In genomic region chr19:20999731-21000352, GRCh38 we compare ENCODE assay signal across 8 cellular contexts. TPM values are rescaled to one million over a fixed set of nuclear protein-coding genes. Genes with fewer than 3 reads are reported as not detected.
DNase-seq lines count a peak whose midpoint lies in the region; ATAC-seq, FAIRE-seq and TF ChIP-seq lines count a peak whose summit lies in the region.

No MANE protein-coding gene starts in this region.

- ATAC-seq in HG02571 (IDR thresholded peaks at IDR 0.05; ENCODE audit: unreplicated experiment), result peak; percentile 99

- no peak overlapping the region for H3K27ac ChIP-seq in kidney (ENCODE audit: low read depth in 2 of 2, low read length in 2 of 2)

- peaks cover 0 to 4% of the 10 kb centered on the region in 2 donors for H3K4me1 ChIP-seq in kidney (ENCODE audit: control insufficient read depth in 1 of 2, insufficient read depth in 1 of 2, low read depth in 1 of 2, low read length in 2 of 2)

- DNase-seq in GM03348 (ENCODE audit: low spot score), result peak; percentile 93
- DNase-seq in NCI-H1694 (lab: John Stamatoyannopoulos, UW), result peak; percentile 79
- peak; percentile 84 for DNase-seq in activated CD4-positive, CD25-positive, alpha-beta regulatory T cell treated with anti-CD3 and anti-CD28 coated beads, Interleukin-2, amount 50 U/mL, for 72 hours
- DNase-seq in cerebellum (ENCODE audit: low spot score), result peak; percentile 96
- peak; percentile 93 for DNase-seq in kidney
- DNase-seq in stimulated activated CD4-positive, alpha-beta T cell treated with anti-CD3 and anti-CD28 coated beads, Interleukin-15, amount 100 ng/mL, for 1 hour (ENCODE audit: low read depth in 1 of 2, low spot score in 1 of 2), result peak; percentile 67 to 74
- DNase-seq in NCI-H2196 (lab: John Stamatoyannopoulos, UW; ENCODE audit: unreplicated experiment), result no peak

- TF ChIP-seq CTCF in kidney (IDR thresholded peaks at IDR 0.05; ENCODE audit: borderline replicate concordance, extremely low read depth, insufficient read depth), result no peak

- peak overlapping the region in 1 of 2 donors; percentile 34 for H3K9ac ChIP-seq in kidney (ENCODE audit: low read length in 2 of 2)

- peak; percentile 94 for FAIRE-seq in kidney (lab: Jason Lieb, UNC)

- H3K9me3 ChIP-seq in kidney (ENCODE audit: control insufficient read depth in 1 of 2, low read length in 2 of 2), result no peaks in the 10 kb centered on the region

- H3K36me3 ChIP-seq in kidney (ENCODE audit: control insufficient read depth in 1 of 2, insufficient read depth in 2 of 2, low read length in 2 of 2), result no peaks in the 10 kb centered on the region

- intact Hi-C loops in kidney (cut with DNase I), result no loop called here

- peak overlapping the region; percentile 66 to 69 for H3K4me3 ChIP-seq in kidney (ENCODE audit: low read length in 2 of 2)

RNA-seq across cellular contexts. Expression of gene ZNF430, which starts 20.6 kb away (rescaled TPM):
- total RNA-seq in cerebellum (26.6 TPM), kidney (18.0 TPM)
- 1.8 TPM for polyA plus RNA-seq in kidney (ENCODE audit: insufficient read depth, low read depth, low replicate concordance)
